ENCODE assay signal across 1 cellular context in the genomic region with DNA sequence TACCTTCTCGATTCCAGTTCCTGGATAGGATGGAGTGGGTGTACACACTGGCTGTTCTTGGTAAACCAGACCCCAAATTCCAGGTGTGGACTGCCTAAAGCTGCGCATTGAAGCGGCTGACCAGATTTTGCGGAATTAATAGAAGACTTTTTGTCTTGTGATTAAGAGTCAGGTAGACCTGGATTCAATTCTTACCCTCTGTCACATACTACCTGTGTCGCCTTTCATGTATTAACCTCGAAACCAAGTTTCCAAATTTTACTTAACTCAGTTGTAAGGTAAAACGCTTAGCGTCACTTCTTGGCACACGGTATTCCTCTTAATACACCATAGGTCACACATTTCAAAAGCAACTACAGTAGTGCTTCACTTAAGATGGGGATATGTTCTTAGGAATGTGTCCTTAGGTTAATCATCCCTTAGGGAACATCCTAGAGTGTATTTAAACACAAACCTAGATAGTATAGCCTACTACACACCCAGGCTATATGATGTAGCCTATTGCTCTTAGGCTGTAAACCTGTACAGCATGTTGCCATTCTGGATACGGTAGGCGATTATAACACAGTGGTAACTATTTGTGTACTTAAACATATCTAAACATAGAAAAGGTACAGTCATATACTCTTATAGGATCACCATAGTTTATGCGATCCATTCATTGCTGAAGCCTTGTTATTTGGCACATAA.
TF ChIP-seq lines count a peak whose summit lies in the region.

No MANE protein-coding gene starts in this region.

TF ChIP-seq in SK-N-SH treated with all-trans-retinoic acid at 6 μM for 48 hours, 23 proteins besides CTCF, POLR2A, EP300 and RAD21 (continued from another document):
- TF ChIP-seq, protein P1, sequence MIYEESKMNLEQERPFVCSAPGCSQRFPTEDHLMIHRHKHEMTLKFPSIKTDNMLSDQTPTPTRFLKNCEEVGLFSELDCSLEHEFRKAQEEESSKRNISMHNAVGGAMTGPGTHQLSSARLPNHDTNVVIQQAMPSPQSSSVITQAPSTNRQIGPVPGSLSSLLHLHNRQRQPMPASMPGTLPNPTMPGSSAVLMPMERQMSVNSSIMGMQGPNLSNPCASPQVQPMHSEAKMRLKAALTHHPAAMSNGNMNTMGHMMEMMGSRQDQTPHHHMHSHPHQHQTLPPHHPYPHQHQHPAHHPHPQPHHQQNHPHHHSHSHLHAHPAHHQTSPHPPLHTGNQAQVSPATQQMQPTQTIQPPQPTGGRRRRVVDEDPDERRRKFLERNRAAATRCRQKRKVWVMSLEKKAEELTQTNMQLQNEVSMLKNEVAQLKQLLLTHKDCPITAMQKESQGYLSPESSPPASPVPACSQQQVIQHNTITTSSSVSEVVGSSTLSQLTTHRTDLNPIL (CRISPR knock-in tag; IDR thresholded peaks at IDR 0.05; ENCODE audit: low read depth), result no peak
- TF ChIP-seq ZFP30 (CRISPR knock-in tag; IDR thresholded peaks at IDR 0.05), result no peak
